ENCODE assay signal across 8 cellular contexts in the genomic region with DNA sequence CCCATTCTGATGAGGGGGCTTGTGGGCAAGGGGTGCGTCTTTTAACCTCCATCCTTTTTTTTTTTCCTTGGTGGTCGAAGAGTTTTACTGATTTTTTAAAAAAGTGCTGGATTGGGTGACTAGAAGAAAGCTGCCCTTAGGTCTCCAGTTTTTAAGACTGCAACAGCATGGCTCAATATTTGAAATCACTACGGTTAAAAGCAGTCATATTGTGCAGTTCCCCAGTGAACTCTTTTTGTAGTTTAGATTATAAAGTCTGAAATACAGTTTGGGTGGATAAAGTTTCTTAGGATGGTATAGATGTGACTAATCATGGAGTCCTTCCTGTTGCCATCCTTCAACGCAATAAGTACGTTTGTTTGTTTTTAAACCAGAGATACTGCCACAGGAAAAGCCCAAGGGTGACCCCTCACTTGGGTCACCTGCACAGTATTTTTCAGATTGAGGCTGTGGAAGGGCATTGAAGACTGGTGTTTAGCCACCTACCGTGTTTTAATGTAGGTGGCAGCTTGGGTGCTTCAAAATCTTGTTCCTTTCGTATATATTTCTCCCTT. TPM values are rescaled to one million over a fixed set of nuclear protein-coding genes. Genes with fewer than 3 reads are reported as not detected.
A peak's percentile ranks its signal among the peaks of the same experiment; 100 is the strongest.
DNase-seq lines count a peak whose midpoint lies in the region; ATAC-seq, FAIRE-seq and TF ChIP-seq lines count a peak whose summit lies in the region.

No MANE protein-coding gene starts in this region.

- no peak for TF ChIP-seq RAD21 in HepG2 (CRISPR knock-in tag; IDR thresholded peaks at IDR 0.05)

- peaks cover 5 to 23% of the 10 kb centered on the region in 2 experiments; a peak in 4 of 5 replicates for H3K36me3 ChIP-seq in HepG2 (replicated peaks in 1 of 2; ENCODE audit: control insufficient read depth in 1 of 2, insufficient read depth in 2 of 2, low read length in 2 of 2)
- peaks cover 36% of the 10 kb centered on the region for H3K36me3 ChIP-seq in upper lobe of right lung

- H4K20me1 ChIP-seq in HepG2 (ENCODE audit: insufficient read depth, low read length) = peaks cover 9% of the 10 kb centered on the region; the same call in 1 of the 2 replicates

- peaks cover 24% of the 10 kb centered on the region for H3K79me2 ChIP-seq in HepG2 (ENCODE audit: insufficient read depth, low read length)

- H3K27ac Mint-ChIP-seq in stimulated activated naive CD8-positive, alpha-beta T cell treated with anti-CD3 and anti-CD28 coated beads, Interleukin-15, Interleukin-2, amounts not matched to agents 100 ng/mL and 50 ng/mL, for 24 hours = peak overlapping the region; percentile 94
- H3K27ac Mint-ChIP-seq in activated naive CD8-positive, alpha-beta T cell treated with anti-CD3 and anti-CD28 coated beads, Interleukin-2, amount 50 U/mL, for 24 hours = peak overlapping the region; percentile 95

- ATAC-seq in stimulated activated naive CD8-positive, alpha-beta T cell treated with anti-CD3 and anti-CD28 coated beads, Interleukin-15, Interleukin-2, amounts not matched to agents 100 U/mL and 50 U/mL, for 24 hours = no peak
- no peak for ATAC-seq in activated naive CD8-positive, alpha-beta T cell treated with anti-CD3 and anti-CD28 coated beads, Interleukin-2, amount 50 U/mL, for 24 hours
- no peak for ATAC-seq in HepG2
- no peak for ATAC-seq in upper lobe of right lung
- no peak for ATAC-seq in GM19455 (IDR thresholded peaks at IDR 0.05; ENCODE audit: unreplicated experiment)

- no peaks in the 10 kb centered on the region for H3K9me3 Mint-ChIP-seq in stimulated activated naive CD8-positive, alpha-beta T cell treated with anti-CD3 and anti-CD28 coated beads, Interleukin-15, Interleukin-2, amounts not matched to agents 100 ng/mL and 50 ng/mL, for 24 hours
- H3K9me3 Mint-ChIP-seq in activated naive CD8-positive, alpha-beta T cell treated with anti-CD3 and anti-CD28 coated beads, Interleukin-2, amount 50 U/mL, for 24 hours = no peaks in the 10 kb centered on the region

- H3K9me3 ChIP-seq in HepG2 (ENCODE audit: low read length) = no peaks in the 10 kb centered on the region
- no peaks in the 10 kb centered on the region for H3K9me3 ChIP-seq in upper lobe of right lung

- intact Hi-C loops in HepG2 (cut with micrococcal nuclease; ENCODE audit: unreplicated experiment) (loop anchor here (2.0 to 10.0 kb wide), 4 partner anchors 61 to 308 kb away; a partner anchor contains a TSS), upper lobe of right lung (cut with DNase I) (no loop called here)

- no peak for TF ChIP-seq POLR2A in HepG2 (IDR thresholded peaks at IDR 0.05; ENCODE audit: insufficient read depth in 1 of 2, low read depth in 2 of 2, low read length in 2 of 2)

- H3K27me3 Mint-ChIP-seq in stimulated activated naive CD8-positive, alpha-beta T cell treated with anti-CD3 and anti-CD28 coated beads, Interleukin-15, Interleukin-2, amounts not matched to agents 100 ng/mL and 50 ng/mL, for 24 hours = no peaks in the 10 kb centered on the region
- no peaks in the 10 kb centered on the region for H3K27me3 Mint-ChIP-seq in activated naive CD8-positive, alpha-beta T cell treated with anti-CD3 and anti-CD28 coated beads, Interleukin-2, amount 50 U/mL, for 24 hours

- BruUV-seq in HepG2 (replicated peaks; lab: Mats Ljungman, UMichigan) = TSS peak; percentile 85

- DNase-seq in stimulated activated naive CD8-positive, alpha-beta T cell treated with anti-CD3 and anti-CD28 coated beads, Interleukin-15, Interleukin-2, amounts not matched to agents 100 U/mL and 50 U/mL, for 24 hours = no peak
- DNase-seq in activated naive CD8-positive, alpha-beta T cell treated with anti-CD3 and anti-CD28 coated beads, Interleukin-2, amount 50 U/mL, for 24 hours = no peak
- DNase-seq in HepG2 (ENCODE audit: low spot score) = peak; percentile 11
- no peak for DNase-seq in upper lobe of right lung
- DNase-seq in GM20000 (ENCODE audit: low spot score) = no peak
- no peak for DNase-seq in activated effector memory CD4-positive, alpha-beta T cell treated with Interleukin-2 at 50 U/mL for 16 hours

- WGBS in HepG2 (ENCODE audit: low lambda C conversion rate) = 19% methylated on average over 7 of the region's 7 CpGs

- POLR2A ChIA-PET in HepG2 (lab: Yijun Ruan, JAX) = interaction anchor here (0.7 to 2.4 kb wide), 11 partner anchors 8 to 309 kb away, joined by 3 to 28 read pairs (median 4); a partner anchor contains a TSS

- FAIRE-seq in HepG2 (lab: Jason Lieb, UNC) = no peak

- H3K27me3 ChIP-seq in HepG2 (ENCODE audit: control insufficient read depth in 1 of 2, insufficient read depth in 2 of 2, low read length in 2 of 2) = no peaks in the 10 kb centered on the region
- no peaks in the 10 kb centered on the region for H3K27me3 ChIP-seq in upper lobe of right lung

- H3K4me3 ChIP-seq in HepG2 (replicated peaks in 1 of 3; ENCODE audit: insufficient read depth in 1 of 3, low read depth in 2 of 3, low read length in 3 of 3) (peak overlapping the region; percentile 59 to 92 (median 82)), upper lobe of right lung (peak overlapping the region; percentile 83)

- TF ChIP-seq EP300 in HepG2 (IDR thresholded peaks at IDR 0.05; ENCODE audit: low read depth in 2 of 2, low read length in 2 of 2) (no peak), HepG2 (CRISPR knock-in tag; IDR thresholded peaks at IDR 0.05; ENCODE audit: borderline replicate concordance) (no peak)

- peaks cover 50% of the 10 kb centered on the region for H3K36me3 Mint-ChIP-seq in stimulated activated naive CD8-positive, alpha-beta T cell treated with anti-CD3 and anti-CD28 coated beads, Interleukin-15, Interleukin-2, amounts not matched to agents 100 ng/mL and 50 ng/mL, for 24 hours (ENCODE audit: low read depth)
- H3K36me3 Mint-ChIP-seq in activated naive CD8-positive, alpha-beta T cell treated with anti-CD3 and anti-CD28 coated beads, Interleukin-2, amount 50 U/mL, for 24 hours (ENCODE audit: low read depth) = peaks cover 47% of the 10 kb centered on the region

- CTCF ChIA-PET in HepG2 (lab: Yijun Ruan, JAX; ENCODE audit: low intra/inter-chr PET ratio, low total read pairs) = interaction anchor here (0.9 kb wide), 1 partner anchor 174 kb away, joined by 4 read pairs; no protein-coding TSS in a partner anchor

- peak overlapping the region; percentile 88 for H3K9ac ChIP-seq in HepG2 (ENCODE audit: insufficient read depth, low read depth, low read length)

- H3K4me1 Mint-ChIP-seq in stimulated activated naive CD8-positive, alpha-beta T cell treated with anti-CD3 and anti-CD28 coated beads, Interleukin-15, Interleukin-2, amounts not matched to agents 100 ng/mL and 50 ng/mL, for 24 hours (ENCODE audit: low read depth) = peaks cover 37% of the 10 kb centered on the region
- H3K4me1 Mint-ChIP-seq in activated naive CD8-positive, alpha-beta T cell treated with anti-CD3 and anti-CD28 coated beads, Interleukin-2, amount 50 U/mL, for 24 hours = peaks cover 35% of the 10 kb centered on the region

- no peak overlapping the region for H2AFZ ChIP-seq in HepG2 (ENCODE audit: low read length)

- TF ChIP-seq CTCF in HepG2 (CRISPR knock-in tag; IDR thresholded peaks at IDR 0.05) (no peak), upper lobe of right lung (IDR thresholded peaks at IDR 0.05) (no peak), GM20000 (IDR thresholded peaks at IDR 0.05; ENCODE audit: extremely low read depth, missing control alignments) (no peak)

- in situ Hi-C loops in HepG2 (cut with HindIII; ENCODE audit: extremely low pct_ligation_motif_present, low pct_unique_long_range_greater_than_20kb) = no loop called here

- H3K4me1 ChIP-seq in HepG2 (ENCODE audit: insufficient read depth, low read length) = peaks cover 26% of the 10 kb centered on the region
- H3K4me1 ChIP-seq in upper lobe of right lung = peaks cover 19% of the 10 kb centered on the region

- H3K27ac ChIP-seq in HepG2 (ENCODE audit: extremely low read length, insufficient read depth, low read length) (peak overlapping the region; percentile 96), upper lobe of right lung (peak overlapping the region; percentile 93)

- peak overlapping the region; percentile 87 for H3K4me3 Mint-ChIP-seq in stimulated activated naive CD8-positive, alpha-beta T cell treated with anti-CD3 and anti-CD28 coated beads, Interleukin-15, Interleukin-2, amounts not matched to agents 100 ng/mL and 50 ng/mL, for 24 hours
- peak overlapping the region; percentile 92 for H3K4me3 Mint-ChIP-seq in activated naive CD8-positive, alpha-beta T cell treated with anti-CD3 and anti-CD28 coated beads, Interleukin-2, amount 50 U/mL, for 24 hours

- H3K4me2 ChIP-seq in HepG2 (ENCODE audit: low read depth, low read length) = peak overlapping the region; percentile 67

RNA-seq across cellular contexts. Expression of a gene that starts 0.5 kb away (rescaled TPM):
- total RNA-seq in HepG2 (2016; rRNA removed; fragmentation: Illumina TruSeq; extraction: Trizol) = 59.0 and 77.6 TPM in 2 replicates
- 6.9 and 8.9 TPM in 2 replicates for total RNA-seq in HepG2 (2016; cell fraction: cytosol; rRNA removed; fragmentation: Illumina TruSeq; extraction: Trizol; ENCODE audit: low read depth)
- 60.7 and 85.7 TPM in 2 replicates for total RNA-seq in HepG2 (2016; cell fraction: insoluble cytoplasmic fraction; rRNA removed; fragmentation: Illumina TruSeq; extraction: Trizol)
- total RNA-seq in HepG2 (2016; cell fraction: membrane; rRNA removed; fragmentation: Illumina TruSeq; extraction: Trizol) = 30.0 and 33.9 TPM in 2 replicates
- total RNA-seq in HepG2 (2016; cell fraction: nucleus; rRNA removed; fragmentation: Illumina TruSeq; extraction: Trizol) = 25.8 and 26.7 TPM in 2 replicates
- polyA plus RNA-seq in HepG2 (2011; rRNA removed) = 15.4 and 22.8 TPM in 2 replicates
- polyA plus RNA-seq in HepG2 (2011; cell fraction: cytosol; rRNA removed) = 14.6 and 14.7 TPM in 2 replicates
- polyA plus RNA-seq in HepG2 (2011; cell fraction: nucleus; rRNA removed) = 10.6 and 10.7 TPM in 2 replicates
- 9.9 and 21.3 TPM in 2 replicates for polyA plus RNA-seq in HepG2 (2012)
- polyA plus RNA-seq in HepG2 (2016; cell fraction: cytosol; fragmentation: Illumina TruSeq; extraction: Trizol; ENCODE audit: low read depth) = 9.7 and 10.2 TPM in 2 replicates
- polyA plus RNA-seq in HepG2 (2016; cell fraction: insoluble cytoplasmic fraction; fragmentation: Illumina TruSeq; extraction: Trizol; ENCODE audit: low read depth) = 91.9 and 106 TPM in 2 replicates
- polyA plus RNA-seq in HepG2 (2016; cell fraction: membrane; fragmentation: Illumina TruSeq; extraction: Trizol; ENCODE audit: low read depth) = 23.7 and 24.9 TPM in 2 replicates
- 43.3 and 48.3 TPM in 2 replicates for polyA plus RNA-seq in HepG2 (2016; cell fraction: nucleus; fragmentation: Illumina TruSeq; extraction: Trizol; ENCODE audit: insufficient read depth, low read depth)
- polyA minus RNA-seq in HepG2 (2011; rRNA and poly(A)+ RNA removed; ENCODE audit: low replicate concordance) = 17.6 and 77.2 TPM in 2 replicates
- 17.2 and 26.2 TPM in 2 replicates for polyA minus RNA-seq in HepG2 (2011; cell fraction: cytosol; rRNA and poly(A)+ RNA removed)
- 14.4 and 17.8 TPM in 2 replicates for polyA minus RNA-seq in HepG2 (2011; cell fraction: nucleus; rRNA and poly(A)+ RNA removed)
- total RNA-seq in upper lobe of right lung = 9.0 TPM

RNA-seq across cellular contexts. Expression of a gene that starts 0.9 kb away (rescaled TPM):
- total RNA-seq in HepG2 (2016; rRNA removed; fragmentation: Illumina TruSeq; extraction: Trizol) (16.4 and 19.6 TPM in 2 replicates), upper lobe of right lung (13.7 TPM)
- total RNA-seq in HepG2 (2016; cell fraction: cytosol; rRNA removed; fragmentation: Illumina TruSeq; extraction: Trizol; ENCODE audit: low read depth) = 21.1 and 23.7 TPM in 2 replicates
- total RNA-seq in HepG2 (2016; cell fraction: insoluble cytoplasmic fraction; rRNA removed; fragmentation: Illumina TruSeq; extraction: Trizol) = 15.4 and 19.9 TPM in 2 replicates
- total RNA-seq in HepG2 (2016; cell fraction: membrane; rRNA removed; fragmentation: Illumina TruSeq; extraction: Trizol) = 14.0 TPM in 2 replicates
- total RNA-seq in HepG2 (2016; cell fraction: nucleus; rRNA removed; fragmentation: Illumina TruSeq; extraction: Trizol) = 23.0 and 25.3 TPM in 2 replicates
- 2.9 and 4.0 TPM in 2 replicates for polyA plus RNA-seq in HepG2 (2011; rRNA removed)
- 1.9 and 2.5 TPM in 2 replicates for polyA plus RNA-seq in HepG2 (2011; cell fraction: cytosol; rRNA removed)
- 1.6 and 1.7 TPM in 2 replicates for polyA plus RNA-seq in HepG2 (2011; cell fraction: nucleus; rRNA removed)
- polyA plus RNA-seq in HepG2 (2012) = 5.0 and 6.0 TPM in 2 replicates
- polyA plus RNA-seq in HepG2 (2016; cell fraction: cytosol; fragmentation: Illumina TruSeq; extraction: Trizol; ENCODE audit: low read depth) = 0.79 and 0.83 TPM in 2 replicates
- 11.2 and 11.9 TPM in 2 replicates for polyA plus RNA-seq in HepG2 (2016; cell fraction: insoluble cytoplasmic fraction; fragmentation: Illumina TruSeq; extraction: Trizol; ENCODE audit: low read depth)
- polyA plus RNA-seq in HepG2 (2016; cell fraction: membrane; fragmentation: Illumina TruSeq; extraction: Trizol; ENCODE audit: low read depth) = 2.0 and 2.1 TPM in 2 replicates
- polyA plus RNA-seq in HepG2 (2016; cell fraction: nucleus; fragmentation: Illumina TruSeq; extraction: Trizol; ENCODE audit: insufficient read depth, low read depth) = 6.7 and 7.3 TPM in 2 replicates
- 4.5 and 8.0 TPM in 2 replicates for polyA minus RNA-seq in HepG2 (2011; rRNA and poly(A)+ RNA removed; ENCODE audit: low replicate concordance)
- polyA minus RNA-seq in HepG2 (2011; cell fraction: cytosol; rRNA and poly(A)+ RNA removed) = 6.8 and 7.2 TPM in 2 replicates
- polyA minus RNA-seq in HepG2 (2011; cell fraction: nucleus; rRNA and poly(A)+ RNA removed) = 25.1 and 28.5 TPM in 2 replicates
